In the genomic region with DNA sequence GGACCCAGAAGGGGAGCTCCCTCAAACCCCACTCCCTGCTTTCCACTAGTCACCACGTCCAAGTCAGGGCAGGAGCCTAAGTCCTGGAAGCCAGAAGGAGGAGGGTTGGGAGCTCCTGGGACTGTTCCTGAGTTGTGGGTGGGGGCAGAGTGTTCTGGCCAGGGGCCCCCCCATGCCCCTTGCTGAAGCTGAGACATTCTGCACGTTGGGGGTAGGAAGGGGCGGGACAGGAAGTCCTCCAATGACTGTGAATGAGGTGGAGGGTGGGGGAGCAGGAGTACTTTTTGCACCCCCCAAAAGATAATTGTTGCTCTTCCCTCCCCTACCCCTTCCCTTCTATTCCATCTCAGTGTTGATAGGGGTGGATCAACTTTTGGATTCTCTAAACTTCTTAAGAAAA, we compare ENCODE assay signal across 1 cellular context.
TF ChIP-seq lines count a peak whose summit lies in the region.

No MANE protein-coding gene starts in this region.

TF ChIP-seq in H1, 55 proteins besides CTCF, POLR2A, EP300 and RAD21:
- TF ChIP-seq CHD1 (IDR thresholded peaks at IDR 0.05; ENCODE audit: low read depth, low read length): no peak
- TF ChIP-seq NANOG (IDR thresholded peaks at IDR 0.05; ENCODE audit: insufficient read depth, low read depth, low read length, poor library complexity, severe bottlenecking): no peak
- no peak for TF ChIP-seq RBBP5 (IDR thresholded peaks at IDR 0.05; ENCODE audit: borderline replicate concordance, low read depth, low read length)
- TF ChIP-seq KDM5A (IDR thresholded peaks at IDR 0.05; ENCODE audit: low read length): no peak
- no peak for TF ChIP-seq SIN3A (conservative IDR thresholded peaks at IDR 0.05 in 1 of 2, IDR thresholded peaks at IDR 0.05 in 1 of 2; ENCODE audit: low read depth in 1 of 2, low read length in 2 of 2)
- TF ChIP-seq GTF2F1 (IDR thresholded peaks at IDR 0.05; ENCODE audit: borderline replicate concordance, low read depth, low read length): no peak
- no peak for TF ChIP-seq SAP30 (IDR thresholded peaks at IDR 0.05; ENCODE audit: insufficient read depth, insufficient replicate concordance, low read length)
- no peak for TF ChIP-seq CBX8 (IDR thresholded peaks at IDR 0.05; ENCODE audit: borderline replicate concordance, low read depth, low read length)
- no peak for TF ChIP-seq PHF8 (conservative IDR thresholded peaks at IDR 0.05; ENCODE audit: low read depth, low read length)
- TF ChIP-seq CHD7 (IDR thresholded peaks at IDR 0.05; ENCODE audit: insufficient replicate concordance, low read length): no peak
- no peak for TF ChIP-seq YY1 (IDR thresholded peaks at IDR 0.05; ENCODE audit: low read depth, low read length)
- TF ChIP-seq BCL11A (IDR thresholded peaks at IDR 0.05; ENCODE audit: low read depth in 2 of 2, low read length in 2 of 2): no peak
- TF ChIP-seq CHD2 (IDR thresholded peaks at IDR 0.05; ENCODE audit: low read length): no peak
- no peak for TF ChIP-seq SP1 (IDR thresholded peaks at IDR 0.05; ENCODE audit: low read depth, low read length)
- TF ChIP-seq TCF12 (IDR thresholded peaks at IDR 0.05; ENCODE audit: low read depth, low read length): no peak
- TF ChIP-seq RFX5 (IDR thresholded peaks at IDR 0.05; ENCODE audit: borderline replicate concordance, low read depth, low read length): no peak
- no peak for TF ChIP-seq KDM4A (IDR thresholded peaks at IDR 0.05; ENCODE audit: low read depth, low read length, severe bottlenecking)
- TF ChIP-seq, protein P1, sequence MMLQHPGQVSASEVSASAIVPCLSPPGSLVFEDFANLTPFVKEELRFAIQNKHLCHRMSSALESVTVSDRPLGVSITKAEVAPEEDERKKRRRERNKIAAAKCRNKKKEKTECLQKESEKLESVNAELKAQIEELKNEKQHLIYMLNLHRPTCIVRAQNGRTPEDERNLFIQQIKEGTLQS (IDR thresholded peaks at IDR 0.05; ENCODE audit: insufficient read depth, low read depth, low read length): no peak
- TF ChIP-seq SP4 (IDR thresholded peaks at IDR 0.05; ENCODE audit: low read length): no peak
TF ChIP-seq in H1: peak in this region for 0.
